ENCODE assay signal across 18 cellular contexts in genomic region chr1:168553680-168554553, GRCh38. TPM values are rescaled to one million over a fixed set of nuclear protein-coding genes. Genes with fewer than 3 reads are reported as not detected.
DNase-seq lines count a peak whose midpoint lies in the region; ATAC-seq, FAIRE-seq and TF ChIP-seq lines count a peak whose summit lies in the region.
"Had no signal": no experiment of that assay in that cellular context is flagged by ENCODE, and none has a peak within 500 bp of the region (broad histone marks: within the 10 kb centered on the region; RNA-seq: fewer than 3 reads in every experiment).

No MANE protein-coding gene starts in this region.

- CTCF ChIA-PET in GM12878 (lab: Yijun Ruan, JAX): interaction anchor here (0.8 to 5.3 kb wide), 25 partner anchors 9 to 211 kb away, joined by 3 to 28 read pairs (median 6); no protein-coding TSS in a partner anchor

- POLR2A ChIA-PET in GM12878 (lab: Charles Lee): interaction anchor here (0.5 to 7.3 kb wide), 22 partner anchors 9 to 941 kb away, joined by 3 to 56 read pairs (median 4); no protein-coding TSS in a partner anchor

- H4K20me1 ChIP-seq in GM12878 (ENCODE audit: control insufficient read depth, insufficient read depth): no peaks in the 10 kb centered on the region

- ATAC-seq in Right ventricle myocardium inferior (no peak), left ventricle myocardium superior (no peak), HG03045 (IDR thresholded peaks at IDR 0.05; ENCODE audit: unreplicated experiment) (peak; percentile 43), GM12878 (peak; percentile 70)
- peak; percentile 64 for ATAC-seq in stimulated activated naive CD8-positive, alpha-beta T cell treated with anti-CD3 and anti-CD28 coated beads, Interleukin-15, amount 100 ng/mL, for 72 hours
- ATAC-seq: lower lobe of right lung; naive thymus-derived CD4-positive, alpha-beta T cell; T-helper 17 cell; WTC11 had no signal

- no TSS peak for BruUV-seq in GM12878 (replicated peaks; lab: Mats Ljungman, UMichigan)

- H3K9me3 Mint-ChIP-seq in stimulated activated naive CD8-positive, alpha-beta T cell treated with anti-CD3 and anti-CD28 coated beads, Interleukin-15, amount 100 ng/mL, for 72 hours: no peaks in the 10 kb centered on the region
- peaks cover 6% of the 10 kb centered on the region for H3K9me3 Mint-ChIP-seq in mesothelial cell of epicardium

- H3K27me3 ChIP-seq in GM12878 (replicated peaks in 1 of 2; ENCODE audit: control insufficient read depth in 2 of 2, insufficient read depth in 2 of 2, low read length in 1 of 2): no peaks in the 10 kb centered on the region
- H3K27me3 ChIP-seq in ovary: no peaks in the 10 kb centered on the region
- H3K27me3 ChIP-seq: spleen had no signal

- intact Hi-C loops in Right ventricle myocardium inferior (cut with DNase I) (no loop called here), left ventricle myocardium superior (cut with micrococcal nuclease) (no loop called here), GM12878 (cut with micrococcal nuclease; ENCODE audit: unreplicated experiment) (loop anchor here (2.0 to 10.0 kb wide), 2 partner anchors 43 to 89 kb away; no protein-coding TSS in a partner anchor), ovary (cut with DNase I) (no loop called here)

- no peaks in the 10 kb centered on the region for H3K36me3 ChIP-seq in GM12878 (ENCODE audit: control insufficient read depth in 2 of 2, insufficient read depth in 2 of 2, low read length in 1 of 2)
- H3K36me3 ChIP-seq in ovary: no peaks in the 10 kb centered on the region
- H3K36me3 ChIP-seq: lower lobe of right lung, prostate gland, spleen had no signal

- TF ChIP-seq POLR2A in GM12878 (IDR thresholded peaks at IDR 0.05; ENCODE audit: low read depth, low read length): no peak
- TF ChIP-seq POLR2A in ovary (IDR thresholded peaks at IDR 0.05): no peak

- H3K4me3 ChIP-seq in GM12878 (no peak overlapping the region), ovary (no peak overlapping the region)
- H3K4me3 ChIP-seq: dorsolateral prefrontal cortex, lower lobe of right lung, prostate gland, spleen had no signal

- peaks cover 70% of the 10 kb centered on the region for H3K4me1 Mint-ChIP-seq in stimulated activated naive CD8-positive, alpha-beta T cell treated with anti-CD3 and anti-CD28 coated beads, Interleukin-15, amount 100 ng/mL, for 72 hours
- peaks cover 17% of the 10 kb centered on the region for H3K4me1 Mint-ChIP-seq in mesothelial cell of epicardium

- H3K27ac Mint-ChIP-seq in stimulated activated naive CD8-positive, alpha-beta T cell treated with anti-CD3 and anti-CD28 coated beads, Interleukin-15, amount 100 ng/mL, for 72 hours: peak overlapping the region; percentile 10 to 89
- no peak overlapping the region for H3K27ac Mint-ChIP-seq in mesothelial cell of epicardium
- H3K27ac Mint-ChIP-seq: CD4-positive, alpha-beta memory T cell; T-helper 17 cell; WTC11 had no signal

- peak overlapping the region; percentile 55 to 67 for H3K4me3 Mint-ChIP-seq in stimulated activated naive CD8-positive, alpha-beta T cell treated with anti-CD3 and anti-CD28 coated beads, Interleukin-15, amount 100 ng/mL, for 72 hours
- no peak overlapping the region for H3K4me3 Mint-ChIP-seq in mesothelial cell of epicardium
- H3K4me3 Mint-ChIP-seq: T-helper 17 cell, WTC11 had no signal

- peak; percentile 37 for DNase-seq in Right ventricle myocardium inferior (ENCODE audit: missing footprints)
- DNase-seq in left ventricle myocardium superior: no peak
- no peak for DNase-seq in GM12878 (ENCODE audit: low read depth, low spot score)
- peak in 1 of 2 donors; percentile 46 for DNase-seq in stimulated activated naive CD8-positive, alpha-beta T cell treated with anti-CD3 and anti-CD28 coated beads, Interleukin-15, amount 100 ng/mL, for 72 hours
- no peak for DNase-seq in ovary
- no peak for DNase-seq in NCI-H1694 (lab: John Stamatoyannopoulos, UW)
- no peak for DNase-seq in mesothelial cell of epicardium (ENCODE audit: low spot score in 2 of 2, unreplicated experiment in 2 of 2)
- DNase-seq: activated naive CD4-positive, alpha-beta T cell treated with anti-CD3 and anti-CD28 coated beads, Interleukin-2, amount 50 U/mL, for 16 hours; dorsolateral prefrontal cortex; lower lobe of right lung; naive thymus-derived CD4-positive, alpha-beta T cell; spleen; T-helper 17 cell had no signal

- no peak for FAIRE-seq in GM12878 (lab: Jason Lieb, UNC)

- H3K27ac ChIP-seq in GM12878 (ENCODE audit: control insufficient read depth, insufficient read depth): no peak overlapping the region
- H3K27ac ChIP-seq in ovary: no peak overlapping the region
- H3K27ac ChIP-seq: dorsolateral prefrontal cortex, lower lobe of right lung, prostate gland had no signal

- WGBS in GM12878 (ENCODE audit: insufficient coverage, insufficient replicate concordance, low lambda C conversion rate, missing lambda C conversion rate): 3% methylated on average over 5 of the region's 5 CpGs
- 73 to 92% (median 89%) methylated on average over 5 of the region's 5 CpGs for WGBS in ovary, 3 donors

- in situ Hi-C loops in GM12878 (cut with MboI): no loop called here

- H3K9me3 ChIP-seq in GM12878 (replicated peaks; ENCODE audit: control insufficient read depth, insufficient read depth, low read length) (no peaks in the 10 kb centered on the region), ovary (no peaks in the 10 kb centered on the region)
- H3K9me3 ChIP-seq: lower lobe of right lung, prostate gland had no signal

- no peak for TF ChIP-seq CTCF in GM12878 (IDR thresholded peaks at IDR 0.05 in 2 of 3, conservative IDR thresholded peaks at IDR 0.05 in 1 of 3; ENCODE audit: control insufficient read depth in 2 of 3, extremely low read depth in 1 of 3, insufficient read depth in 1 of 3, low read depth in 3 of 3, low read length in 3 of 3)
- no peak for TF ChIP-seq CTCF in ovary (IDR thresholded peaks at IDR 0.05)
- TF ChIP-seq CTCF in mesothelial cell of epicardium (IDR thresholded peaks at IDR 0.05; ENCODE audit: unreplicated experiment): no peak

- H3K27me3 Mint-ChIP-seq in stimulated activated naive CD8-positive, alpha-beta T cell treated with anti-CD3 and anti-CD28 coated beads, Interleukin-15, amount 100 ng/mL, for 72 hours: no peaks in the 10 kb centered on the region
- no peaks in the 10 kb centered on the region for H3K27me3 Mint-ChIP-seq in mesothelial cell of epicardium (ENCODE audit: low read depth)
- H3K27me3 Mint-ChIP-seq: naive thymus-derived CD4-positive, alpha-beta T cell; T-helper 17 cell had no signal

- no peaks in the 10 kb centered on the region for H3K36me3 Mint-ChIP-seq in mesothelial cell of epicardium
- H3K36me3 Mint-ChIP-seq: CD4-positive, alpha-beta memory T cell had no signal

- H3K79me2 ChIP-seq in GM12878 (ENCODE audit: control insufficient read depth, insufficient read depth, low read length): no peaks in the 10 kb centered on the region

- TF ChIP-seq EP300 in GM12878 (IDR thresholded peaks at IDR 0.05; ENCODE audit: borderline replicate concordance in 1 of 2, control insufficient read depth in 1 of 2, low read depth in 2 of 2, low read length in 2 of 2): peak in 1 of 2 experiments; percentile 13; a peak in 2 of 4 replicates
- TF ChIP-seq EP300 in ovary (IDR thresholded peaks at IDR 0.05): no peak

- H3K4me1 ChIP-seq in GM12878 (ENCODE audit: control insufficient read depth, insufficient read depth, low read length): no peaks in the 10 kb centered on the region; the same call in 1 of the 2 replicates
- H3K4me1 ChIP-seq in ovary (ENCODE audit: insufficient read depth): no peaks in the 10 kb centered on the region
- H3K4me1 ChIP-seq: lower lobe of right lung, prostate gland had no signal

- RAD21 ChIA-PET in GM12878 (lab: Charles Lee; ENCODE audit: unreplicated experiment): interaction anchor here (0.8 to 8.0 kb wide), 30 partner anchors 8 to 537 kb away, joined by 3 to 218 read pairs (median 8); partner anchors contain the start of gene XCL2

- no peak overlapping the region for H2AFZ ChIP-seq in GM12878 (ENCODE audit: control insufficient read depth, low read depth, low read length)

- H3K4me2 ChIP-seq in GM12878 (ENCODE audit: control insufficient read depth, insufficient read depth): no peak overlapping the region

- SMC1A ChIA-PET in GM12878 (lab: Charles Lee; ENCODE audit: uncharacterized antibody, unreplicated experiment): interaction anchor here (0.9 to 8.0 kb wide), 29 partner anchors 11 to 471 kb away, joined by 3 to 257 read pairs (median 9); partner anchors contain the start of genes XCL1 and XCL2

- H3K9ac ChIP-seq in GM12878 (ENCODE audit: control insufficient read depth, insufficient read depth, low read length): no peak overlapping the region

- no peak for TF ChIP-seq RAD21 in GM12878 (IDR thresholded peaks at IDR 0.05; ENCODE audit: insufficient read depth, low read depth, low read length)

RNA-seq across cellular contexts. Expression of gene XCL2, which starts 10.1 kb away (rescaled TPM):
- not detected for total RNA-seq in Right ventricle myocardium inferior
- not detected for total RNA-seq in left ventricle myocardium superior
- 3.9 and 4.0 TPM in 2 replicates for total RNA-seq in GM12878 (2013; cell fraction: nucleolus; rRNA removed)
- 5.3 and 6.7 TPM in 2 replicates for total RNA-seq in GM12878 (2014; rRNA removed)
- 4.5 and 5.3 TPM in 2 replicates for total RNA-seq in GM12878 (2014; rRNA removed; fragmentation: Illumina TruSeq; extraction: Trizol)
- total RNA-seq in GM12878 (2021): 2.1 and 2.4 TPM in 2 replicates
- 1.6 TPM for polyA plus RNA-seq in GM12878 (2011; ENCODE audit: low read depth)
- 204 and 299 TPM in 2 replicates for polyA plus RNA-seq in GM12878 (2011; rRNA removed)
- 523 and 1,399 TPM in 2 replicates for polyA plus RNA-seq in GM12878 (2011; cell fraction: cytosol; rRNA removed)
- 82.3 and 200 TPM in 2 replicates for polyA plus RNA-seq in GM12878 (2011; cell fraction: nucleus; rRNA removed)
- 0.35 and 0.56 TPM in 2 replicates for polyA plus RNA-seq in GM12878 (2012)
- polyA plus RNA-seq in GM12878 (2014; fragmentation: Illumina TruSeq; extraction: Trizol): 5.2 and 6.3 TPM in 2 replicates
- polyA plus RNA-seq in GM12878 (2014; fragmentation: Nextera tagmentation; extraction: Ambion mirVana): 1 to 10 TPM; 3.5 to 5.0 TPM
- 4.5 and 4.9 TPM in 2 replicates for polyA plus RNA-seq in GM12878 (2014; rRNA removed)
- 1 to 10 TPM in 1 of 2 experiments, under 1 TPM in 1; 0.50 to 1.2 TPM for polyA plus RNA-seq in GM12878 (2016; fragmentation: Nextera tagmentation; extraction: Ambion mirVana)
- 102 and 163 TPM in 2 replicates for polyA minus RNA-seq in GM12878 (2011; rRNA and poly(A)+ RNA removed)
- 21.6 and 27.4 TPM in 2 replicates for polyA minus RNA-seq in GM12878 (2011; cell fraction: cytosol; rRNA and poly(A)+ RNA removed)
- 16.4 and 20.8 TPM in 2 replicates for polyA minus RNA-seq in GM12878 (2011; cell fraction: nucleus; rRNA and poly(A)+ RNA removed)
- 1 to 10 TPM in 1 of 7 donors, under 1 TPM in 4, not detected in 2; 0.48 to 3.0 (median 0.68) TPM for total RNA-seq in ovary
- polyA plus RNA-seq in ovary: 1 to 10 TPM in 1 of 2 donors, not detected in 1; 3.9 TPM
- not detected in 3 replicates for total RNA-seq in mesothelial cell of epicardium
- total RNA-seq: CD4-positive, alpha-beta memory T cell; prostate gland; T-helper 17 cell; WTC11 had no signal
- polyA plus RNA-seq: esophagus had no signal

RNA-seq across cellular contexts. Expression of gene XCL1, which starts 22.5 kb away (rescaled TPM):
- total RNA-seq in Right ventricle myocardium inferior: 0.57 TPM
- total RNA-seq in left ventricle myocardium superior: 0.67 TPM
- total RNA-seq in GM12878 (2013; cell fraction: nucleolus; rRNA removed): 7.6 and 11.2 TPM in 2 replicates
- total RNA-seq in GM12878 (2014; rRNA removed): 9.5 and 10.1 TPM in 2 replicates
- 11.8 and 12.4 TPM in 2 replicates for total RNA-seq in GM12878 (2014; rRNA removed; fragmentation: Illumina TruSeq; extraction: Trizol)
- 8.8 and 10.4 TPM in 2 replicates for total RNA-seq in GM12878 (2021)
- polyA plus RNA-seq in GM12878 (2011; ENCODE audit: low read depth): 1.3 TPM
- 1,155 and 1,222 TPM in 2 replicates for polyA plus RNA-seq in GM12878 (2011; rRNA removed)
- 732 and 1,038 TPM in 2 replicates for polyA plus RNA-seq in GM12878 (2011; cell fraction: cytosol; rRNA removed)
- 231 and 418 TPM in 2 replicates for polyA plus RNA-seq in GM12878 (2011; cell fraction: nucleus; rRNA removed)
- 0.23 and 1.2 TPM in 2 replicates for polyA plus RNA-seq in GM12878 (2012)
- polyA plus RNA-seq in GM12878 (2014; fragmentation: Illumina TruSeq; extraction: Trizol): 11.1 and 13.0 TPM in 2 replicates
- polyA plus RNA-seq in GM12878 (2014; fragmentation: Nextera tagmentation; extraction: Ambion mirVana): 10 to 100 TPM; 13.7 to 17.5 TPM
- 12.1 and 12.9 TPM in 2 replicates for polyA plus RNA-seq in GM12878 (2014; rRNA removed)
- polyA plus RNA-seq in GM12878 (2016; fragmentation: Nextera tagmentation; extraction: Ambion mirVana): 1 to 10 TPM in 1 of 2 experiments, under 1 TPM in 1; 0.68 to 1.4 TPM
- polyA minus RNA-seq in GM12878 (2011; rRNA and poly(A)+ RNA removed): 403 and 417 TPM in 2 replicates
- polyA minus RNA-seq in GM12878 (2011; cell fraction: cytosol; rRNA and poly(A)+ RNA removed): 188 and 226 TPM in 2 replicates
- polyA minus RNA-seq in GM12878 (2011; cell fraction: nucleus; rRNA and poly(A)+ RNA removed): 86.6 and 106 TPM in 2 replicates
- under 1 TPM in 2 of 7 donors, not detected in 5; 0.15 to 0.25 TPM for total RNA-seq in ovary
- 1 to 10 TPM in 1 of 2 donors, under 1 TPM in 1; 0.16 to 1.4 TPM for polyA plus RNA-seq in ovary
- 0.16 to 0.23 TPM in 2 of 3 replicates, not detected in the other for total RNA-seq in mesothelial cell of epicardium
- total RNA-seq: prostate gland, T-helper 17 cell had no signal

Comparison
In these comparisons a context has a peak if more than half of its experiments do, and no peak if none do; other contexts are left out.
1. ATAC-seq: peak in HG03045 (single experiment), GM12878 (single experiment) and stimulated activated naive CD8-positive, alpha-beta T cell treated with anti-CD3 and anti-CD28 coated beads, Interleukin-15, amount 100 ng/mL, for 72 hours (single experiment); none in Right ventricle myocardium inferior (single experiment) and left ventricle myocardium superior (single experiment).